In genomic region chr18:48566588-48566987, GRCh38 we compare ENCODE assay signal across 1 cellular context.
A peak's percentile ranks its signal among the peaks of the same experiment; 100 is the strongest.
TF ChIP-seq lines count a peak whose summit lies in the region.

No MANE protein-coding gene starts in this region.

TF ChIP-seq in K562, 482 proteins besides CTCF, POLR2A, EP300 and RAD21 (continued from another document and continues in another):
- TF ChIP-seq ZBTB26 (CRISPR knock-in tag; IDR thresholded peaks at IDR 0.05) = peak; percentile 28; the same call in 1 of the 2 replicates
- TF ChIP-seq SP1 (CRISPR knock-in tag; IDR thresholded peaks at IDR 0.05) = no peak
- TF ChIP-seq ZNF449 (CRISPR knock-in tag; IDR thresholded peaks at IDR 0.05) = peak; percentile 76; the same call in 1 of the 2 replicates
- TF ChIP-seq TRIM24 (IDR thresholded peaks at IDR 0.05) = peak; percentile 10 to 31; a peak in 1 of 4 replicates
- TF ChIP-seq TCF7 (IDR thresholded peaks at IDR 0.05; ENCODE audit: borderline replicate concordance) = no peak
- TF ChIP-seq HMBOX1 (IDR thresholded peaks at IDR 0.05) = no peak
- no peak for TF ChIP-seq ZNF263 (CRISPR knock-in tag; IDR thresholded peaks at IDR 0.05; ENCODE audit: borderline replicate concordance)
- TF ChIP-seq SRSF9 (IDR thresholded peaks at IDR 0.05; ENCODE audit: borderline replicate concordance, low read depth, low read length) = no peak
- no peak for TF ChIP-seq TOE1 (IDR thresholded peaks at IDR 0.05; ENCODE audit: borderline replicate concordance)
- TF ChIP-seq TOE1 (CRISPR knock-in tag; IDR thresholded peaks at IDR 0.05; ENCODE audit: borderline replicate concordance, low read depth) = no peak
- TF ChIP-seq, protein P1, sequence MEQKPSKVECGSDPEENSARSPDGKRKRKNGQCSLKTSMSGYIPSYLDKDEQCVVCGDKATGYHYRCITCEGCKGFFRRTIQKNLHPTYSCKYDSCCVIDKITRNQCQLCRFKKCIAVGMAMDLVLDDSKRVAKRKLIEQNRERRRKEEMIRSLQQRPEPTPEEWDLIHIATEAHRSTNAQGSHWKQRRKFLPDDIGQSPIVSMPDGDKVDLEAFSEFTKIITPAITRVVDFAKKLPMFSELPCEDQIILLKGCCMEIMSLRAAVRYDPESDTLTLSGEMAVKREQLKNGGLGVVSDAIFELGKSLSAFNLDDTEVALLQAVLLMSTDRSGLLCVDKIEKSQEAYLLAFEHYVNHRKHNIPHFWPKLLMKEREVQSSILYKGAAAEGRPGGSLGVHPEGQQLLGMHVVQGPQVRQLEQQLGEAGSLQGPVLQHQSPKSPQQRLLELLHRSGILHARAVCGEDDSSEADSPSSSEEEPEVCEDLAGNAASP (IDR thresholded peaks at IDR 0.05) = no peak
- no peak for TF ChIP-seq NR2F6 (CRISPR knock-in tag; IDR thresholded peaks at IDR 0.05)
- TF ChIP-seq ZNF507 (tag; conservative IDR thresholded peaks at IDR 0.05) = no peak
- TF ChIP-seq ZNF785 (CRISPR knock-in tag; IDR thresholded peaks at IDR 0.05) = no peak
- peak; percentile 75 for TF ChIP-seq ZNF239 (CRISPR knock-in tag; IDR thresholded peaks at IDR 0.05)
- TF ChIP-seq, protein P2, sequence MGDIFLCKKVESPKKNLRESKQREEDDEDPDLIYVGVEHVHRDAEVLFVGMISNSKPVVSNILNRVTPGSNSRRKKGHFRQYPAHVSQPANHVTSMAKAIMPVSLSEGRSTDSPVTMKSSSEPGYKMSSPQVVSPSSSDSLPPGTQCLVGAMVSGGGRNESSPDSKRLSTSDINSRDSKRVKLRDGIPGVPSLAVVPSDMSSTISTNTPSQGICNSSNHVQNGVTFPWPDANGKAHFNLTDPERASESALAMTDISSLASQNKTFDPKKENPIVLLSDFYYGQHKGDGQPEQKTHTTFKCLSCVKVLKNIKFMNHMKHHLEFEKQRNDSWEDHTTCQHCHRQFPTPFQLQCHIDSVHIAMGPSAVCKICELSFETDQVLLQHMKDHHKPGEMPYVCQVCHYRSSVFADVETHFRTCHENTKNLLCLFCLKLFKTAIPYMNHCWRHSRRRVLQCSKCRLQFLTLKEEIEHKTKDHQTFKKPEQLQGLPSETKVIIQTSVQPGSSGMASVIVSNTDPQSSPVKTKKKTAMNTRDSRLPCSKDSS (IDR thresholded peaks at IDR 0.05; ENCODE audit: low read depth, partially characterized antibody) = no peak
- TF ChIP-seq THAP12 (CRISPR knock-in tag; IDR thresholded peaks at IDR 0.05) = no peak
- TF ChIP-seq, protein P3, sequence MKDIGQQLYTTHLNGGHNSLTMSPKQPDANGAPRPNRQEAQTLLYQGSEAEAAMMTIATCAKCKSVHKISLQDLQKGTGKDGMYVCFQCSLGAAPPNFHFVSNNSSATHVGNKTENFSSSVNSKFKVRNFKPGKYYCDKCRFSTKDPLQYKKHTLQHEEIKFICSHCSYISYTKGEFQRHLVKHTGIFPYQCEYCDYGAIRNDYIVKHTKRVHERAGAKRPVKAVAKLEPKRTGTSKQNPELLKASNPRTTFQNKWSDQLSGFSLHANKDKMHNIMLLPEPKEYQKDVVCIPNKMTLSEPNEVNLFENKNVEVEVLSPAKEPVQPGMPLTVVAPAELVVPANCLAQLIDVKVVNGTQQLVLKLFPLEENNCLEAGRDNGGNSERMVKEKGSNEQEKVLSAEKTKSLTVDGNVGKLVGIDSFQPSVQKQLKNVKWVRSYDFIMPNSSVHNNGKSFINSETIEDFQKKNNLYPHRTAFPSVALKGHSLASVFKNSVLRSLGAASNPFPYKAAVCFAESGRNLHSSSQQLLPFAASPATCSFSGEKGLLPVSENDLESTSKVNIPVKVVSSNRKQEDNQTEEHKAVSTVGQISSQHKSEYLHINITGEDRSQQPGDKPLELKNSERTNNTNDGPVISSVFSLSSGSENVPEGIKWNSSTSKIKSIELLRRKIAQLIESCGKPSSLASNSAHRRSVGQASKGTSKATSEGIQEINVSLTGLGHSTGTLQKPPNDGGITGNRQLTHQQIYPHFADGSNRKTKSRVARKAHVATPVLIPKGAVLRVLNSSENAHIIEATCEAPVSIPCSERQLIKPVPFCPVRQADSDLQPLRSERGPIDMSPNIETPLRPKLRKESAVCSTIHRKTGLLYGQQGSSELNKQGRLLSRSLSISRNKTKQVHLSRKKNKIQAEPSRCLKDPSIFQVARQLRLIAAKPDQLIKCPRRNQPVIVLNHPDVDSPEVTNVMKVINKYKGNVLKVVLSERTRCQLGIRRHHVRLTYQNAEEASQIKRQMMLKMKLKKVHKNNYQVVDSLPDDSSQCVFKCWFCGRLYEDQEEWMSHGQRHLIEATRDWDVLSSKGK (CRISPR knock-in tag; IDR thresholded peaks at IDR 0.05) = no peak
- TF ChIP-seq MTA2 (IDR thresholded peaks at IDR 0.05; ENCODE audit: low read depth) = no peak
- TF ChIP-seq IRF9 (tag; IDR thresholded peaks at IDR 0.05) = peak; percentile 94
- TF ChIP-seq ZNF23 (CRISPR knock-in tag; IDR thresholded peaks at IDR 0.05) = 0 out of 2 replicates have a peak, but pooled peaks have one; percentile 66
- TF ChIP-seq ETS2 (tag; IDR thresholded peaks at IDR 0.05; ENCODE audit: borderline replicate concordance, poor library complexity, severe bottlenecking) = no peak
- no peak for TF ChIP-seq PTBP1 (IDR thresholded peaks at IDR 0.05; ENCODE audit: low read depth, low read length)
- TF ChIP-seq ZNF609 (CRISPR knock-in tag; IDR thresholded peaks at IDR 0.05; ENCODE audit: borderline replicate concordance) = no peak
- no peak for TF ChIP-seq SRSF1 (IDR thresholded peaks at IDR 0.05; ENCODE audit: low read depth, low read length)
- no peak for TF ChIP-seq ZBTB34 (CRISPR knock-in tag; IDR thresholded peaks at IDR 0.05)
- TF ChIP-seq, protein P4, sequence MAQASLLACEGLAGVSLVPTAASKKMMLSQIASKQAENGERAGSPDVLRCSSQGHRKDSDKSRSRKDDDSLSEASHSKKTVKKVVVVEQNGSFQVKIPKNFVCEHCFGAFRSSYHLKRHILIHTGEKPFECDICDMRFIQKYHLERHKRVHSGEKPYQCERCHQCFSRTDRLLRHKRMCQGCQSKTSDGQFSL (CRISPR knock-in tag; IDR thresholded peaks at IDR 0.05) = no peak
- TF ChIP-seq, protein P4 (tag; IDR thresholded peaks at IDR 0.05) = peak in 1 of 2 experiments; percentile 79; a peak in 2 of 4 replicates
- no peak for TF ChIP-seq BDP1 (IDR thresholded peaks at IDR 0.05; ENCODE audit: insufficient read depth, insufficient read length)
- TF ChIP-seq, protein P5, sequence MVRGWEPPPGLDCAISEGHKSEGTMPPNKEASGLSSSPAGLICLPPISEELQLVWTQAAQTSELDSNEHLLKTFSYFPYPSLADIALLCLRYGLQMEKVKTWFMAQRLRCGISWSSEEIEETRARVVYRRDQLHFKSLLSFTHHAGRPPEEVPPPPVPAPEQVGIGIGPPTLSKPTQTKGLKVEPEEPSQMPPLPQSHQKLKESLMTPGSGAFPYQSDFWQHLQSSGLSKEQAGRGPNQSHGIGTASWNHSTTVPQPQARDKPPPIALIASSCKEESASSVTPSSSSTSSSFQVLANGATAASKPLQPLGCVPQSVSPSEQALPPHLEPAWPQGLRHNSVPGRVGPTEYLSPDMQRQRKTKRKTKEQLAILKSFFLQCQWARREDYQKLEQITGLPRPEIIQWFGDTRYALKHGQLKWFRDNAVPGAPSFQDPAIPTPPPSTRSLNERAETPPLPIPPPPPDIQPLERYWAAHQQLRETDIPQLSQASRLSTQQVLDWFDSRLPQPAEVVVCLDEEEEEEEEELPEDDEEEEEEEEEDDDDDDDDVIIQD (CRISPR knock-in tag; IDR thresholded peaks at IDR 0.05) = no peak
- peak; percentile 84; the same call in 1 of the 2 replicates for TF ChIP-seq ZNF583 (CRISPR knock-in tag; IDR thresholded peaks at IDR 0.05)
- no peak for TF ChIP-seq TSC22D4 (tag; IDR thresholded peaks at IDR 0.05)
